23 cellular contexts compared by ENCODE assay signal in genomic region chr4:81221303-81222081, GRCh38. TPM values are rescaled to one million over a fixed set of nuclear protein-coding genes. Genes with fewer than 3 reads are reported as not detected.
DNase-seq lines count a peak whose midpoint lies in the region; ATAC-seq, FAIRE-seq and TF ChIP-seq lines count a peak whose summit lies in the region.
"Had no signal": no experiment of that assay in that cellular context is flagged by ENCODE, and none has a peak within 500 bp of the region (broad histone marks: within the 10 kb centered on the region; RNA-seq: fewer than 3 reads in every experiment).

No MANE protein-coding gene starts in this region.

- POLR2A ChIA-PET in K562 (lab: Yijun Ruan, JAX) = no interaction called here

- no peak for TF ChIP-seq RAD21 in K562 (CRISPR knock-in tag; conservative IDR thresholded peaks at IDR 0.05 in 1 of 2, IDR thresholded peaks at IDR 0.05 in 1 of 2)

- H3K4me1 Mint-ChIP-seq in GM23338 = peaks cover 4% of the 10 kb centered on the region; the same call in 2 of the 3 replicates

- H3K9ac ChIP-seq in K562 (ENCODE audit: insufficient read depth in 1 of 2, low read depth in 2 of 2, low read length in 2 of 2) = no peak overlapping the region
- H3K9ac ChIP-seq: BLaER1 treated with 17β-estradiol and CSF1 and Interleukin-3, amounts not matched to agents 10 nM and 100 nM had no signal

- H3K79me2 ChIP-seq in GM23338 (replicated peaks; ENCODE audit: insufficient read depth) (no peaks in the 10 kb centered on the region), K562 (ENCODE audit: control insufficient read depth, insufficient read depth, low read length) (no peaks in the 10 kb centered on the region)

- intact Hi-C loops in K562 (cut with micrococcal nuclease) (no loop called here), uterus (cut with DNase I; ENCODE audit: low total_unique reads) (no loop called here)

- H3K27me3 ChIP-seq in GM23338 (ENCODE audit: insufficient read depth) (peaks cover 12% of the 10 kb centered on the region), K562 (ENCODE audit: control insufficient read depth in 2 of 2, insufficient read depth in 2 of 2, low read length in 2 of 2) (no peaks in the 10 kb centered on the region; a peak in 1 of 5 replicates), uterus (no peaks in the 10 kb centered on the region)
- H3K27me3 ChIP-seq: BLaER1 treated with 17β-estradiol and CSF1 and Interleukin-3, amounts not matched to agents 10 nM and 100 nM had no signal

- no TSS peak for BruUV-seq in K562 (replicated peaks; lab: Mats Ljungman, UMichigan)

- H3K9me2 ChIP-seq in GM23338 (ENCODE audit: insufficient read depth) = peaks cover 22% of the 10 kb centered on the region

- TF ChIP-seq CTCF in GM23338 (conservative IDR thresholded peaks at IDR 0.05; ENCODE audit: low read depth in 2 of 2) (no peak), K562 (IDR thresholded peaks at IDR 0.05 in 2 of 3, conservative IDR thresholded peaks at IDR 0.05 in 1 of 3; ENCODE audit: insufficient read depth in 2 of 3, low read depth in 1 of 3, low read length in 3 of 3) (no peak), fibroblast of pulmonary artery (IDR thresholded peaks at IDR 0.05; ENCODE audit: low read length, missing control alignments) (no peak), uterus (IDR thresholded peaks at IDR 0.05) (no peak)

- no peaks in the 10 kb centered on the region for H3K36me3 ChIP-seq in GM23338 (ENCODE audit: insufficient read depth)
- H3K36me3 ChIP-seq in K562 (ENCODE audit: control insufficient read depth, insufficient read depth, low read length) = no peaks in the 10 kb centered on the region
- H3K36me3 ChIP-seq in uterus = no peaks in the 10 kb centered on the region
- H3K36me3 ChIP-seq: BLaER1 treated with 17β-estradiol and CSF1 and Interleukin-3, amounts not matched to agents 10 nM and 100 nM had no signal

- H4K20me1 ChIP-seq in GM23338 (replicated peaks; ENCODE audit: insufficient read depth) (no peaks in the 10 kb centered on the region), K562 (replicated peaks; ENCODE audit: control insufficient read depth, insufficient read depth, low read length) (no peaks in the 10 kb centered on the region)
- H4K20me1 ChIP-seq: BLaER1 treated with 17β-estradiol and CSF1 and Interleukin-3, amounts not matched to agents 10 nM and 100 nM had no signal

- no peak overlapping the region for H3K4me2 ChIP-seq in GM23338
- H3K4me2 ChIP-seq in K562 (ENCODE audit: insufficient read depth, low read length) = no peak overlapping the region
- H3K4me2 ChIP-seq: BLaER1 treated with 17β-estradiol and CSF1 and Interleukin-3, amounts not matched to agents 10 nM and 100 nM had no signal

- H3F3A ChIP-seq in GM23338 (replicated peaks; ENCODE audit: low read depth) = no peaks in the 10 kb centered on the region

- no peak overlapping the region for H3K27ac Mint-ChIP-seq in GM23338
- H3K27ac Mint-ChIP-seq: CD8-positive, alpha-beta T cell had no signal

- 3% methylated on average over 3 of the region's 3 CpGs for WGBS in K562 (ENCODE audit: insufficient coverage, low coverage, missing lambda C conversion rate)

- H3K4me3 ChIP-seq in GM23338 = no peak overlapping the region
- no peak overlapping the region for H3K4me3 ChIP-seq in K562
- H3K4me3 ChIP-seq in fibroblast of pulmonary artery (replicated peaks; ENCODE audit: low read depth, low read length) = no peak overlapping the region
- no peak overlapping the region for H3K4me3 ChIP-seq in uterus
- H3K4me3 ChIP-seq: BLaER1 treated with 17β-estradiol and CSF1 and Interleukin-3, amounts not matched to agents 10 nM and 100 nM had no signal

- DNase-seq in GM23338 (ENCODE audit: low spot score) (peak; percentile 6), K562 (ENCODE audit: extremely low read depth in 1 of 4, low spot score in 3 of 4) (no peak), fibroblast of pulmonary artery (ENCODE audit: low read depth) (peak; percentile 45), uterus (no peak)
- DNase-seq in activated CD4-positive, alpha-beta T cell treated with anti-CD3 and anti-CD28 coated beads, Interleukin-2, amount 50 U/mL, for 48 hours = no peak
- DNase-seq: Calu3; CD8-positive, alpha-beta T cell; DMS153; H7; KG1; NCI-H1092 treated with DMSO at 0.1 percent for 48 hours; NCI-H1436 treated with DMSO at 0.1 percent for 48 hours; NCI-H1930; NCI-H226; NCI-H524 treated with DMSO at 0.1 percent for 48 hours; NCI-H82 had no signal

- peaks cover 7% of the 10 kb centered on the region for H3K27me3 Mint-ChIP-seq in GM23338 (ENCODE audit: insufficient read depth, low read depth, poor library complexity)

- H3K9me3 ChIP-seq in K562 (replicated peaks; ENCODE audit: control insufficient read depth, insufficient read depth, low read depth, low read length) (no peaks in the 10 kb centered on the region), uterus (no peaks in the 10 kb centered on the region)

- H3K4me1 ChIP-seq in GM23338 (ENCODE audit: insufficient read depth) (peaks cover 14% of the 10 kb centered on the region), K562 (replicated peaks in 1 of 2; ENCODE audit: control insufficient read depth in 2 of 2, insufficient read depth in 2 of 2, low read length in 2 of 2) (no peaks in the 10 kb centered on the region), uterus (no peaks in the 10 kb centered on the region)
- H3K4me1 ChIP-seq: BLaER1 treated with 17β-estradiol and CSF1 and Interleukin-3, amounts not matched to agents 10 nM and 100 nM had no signal

- TF ChIP-seq EP300 in K562 (IDR thresholded peaks at IDR 0.05; ENCODE audit: low read length) = no peak

- no peak overlapping the region for H3K4me3 Mint-ChIP-seq in GM23338
- H3K4me3 Mint-ChIP-seq: CD8-positive, alpha-beta T cell had no signal

- TF ChIP-seq POLR2A in K562 (conservative IDR thresholded peaks at IDR 0.05) = no peak
- TF ChIP-seq POLR2A in uterus (IDR thresholded peaks at IDR 0.05) = no peak

- H3K27ac ChIP-seq in GM23338 (ENCODE audit: low read depth) (no peak overlapping the region), K562 (ENCODE audit: extremely low read depth, low read depth, low read length) (no peak overlapping the region), uterus (no peak overlapping the region)
- H3K27ac ChIP-seq: BLaER1 treated with 17β-estradiol and CSF1 and Interleukin-3, amounts not matched to agents 10 nM and 100 nM had no signal

- ATAC-seq in GM23338 = no peak
- no peak for ATAC-seq in K562
- no peak for ATAC-seq in HG02970 (IDR thresholded peaks at IDR 0.05; ENCODE audit: low FRiP score, unreplicated experiment)
- ATAC-seq in GM18907 (IDR thresholded peaks at IDR 0.05; ENCODE audit: unreplicated experiment) = no peak
- ATAC-seq: CD8-positive, alpha-beta T cell; Right ventricle myocardium inferior had no signal

- H2AFZ ChIP-seq in GM23338 (0 out of 2 replicates have a peak overlapping the region, but pooled peaks have one; percentile 63), K562 (ENCODE audit: low read depth, low read length) (no peak overlapping the region)

- no peaks in the 10 kb centered on the region for H3K36me3 Mint-ChIP-seq in GM23338 (ENCODE audit: low read depth)
- H3K36me3 Mint-ChIP-seq: CD8-positive, alpha-beta T cell had no signal

- H3K9me1 ChIP-seq in K562 (ENCODE audit: control insufficient read depth, insufficient read depth, low read length) = no peaks in the 10 kb centered on the region

- FAIRE-seq in K562 (lab: Jason Lieb, UNC) = no peak

- peaks cover 5% of the 10 kb centered on the region; the same call in 1 of the 3 replicates for H3K9me3 Mint-ChIP-seq in GM23338
- H3K9me3 Mint-ChIP-seq: CD8-positive, alpha-beta T cell had no signal

- in situ Hi-C loops in K562 (cut with MboI) = no loop called here

- CTCF ChIA-PET in K562 (lab: Yijun Ruan, JAX; ENCODE audit: low intra/inter-chr PET ratio) = no interaction called here

TF ChIP-seq in GM23338, 12 proteins besides CTCF, POLR2A, EP300 and RAD21 (continues in another document):
- no peak for TF ChIP-seq ETS1 (IDR thresholded peaks at IDR 0.05)

TF ChIP-seq in K562, 482 proteins besides CTCF, POLR2A, EP300 and RAD21 (continues in another document):
- TF ChIP-seq ZFPM2 (CRISPR knock-in tag; IDR thresholded peaks at IDR 0.05) (no peak), E2F6 (IDR thresholded peaks at IDR 0.05; ENCODE audit: borderline replicate concordance in 1 of 2, extremely low read depth in 1 of 2, insufficient read depth in 1 of 2, insufficient read length in 1 of 2, low read depth in 1 of 2, low read length in 1 of 2, poor library complexity in 1 of 2, severe bottlenecking in 1 of 2) (no peak), NFE2 (IDR thresholded peaks at IDR 0.05; ENCODE audit: low read depth) (0 out of 2 replicates have a peak, but pooled peaks have one; percentile 14), ZBTB1 (CRISPR knock-in tag; IDR thresholded peaks at IDR 0.05; ENCODE audit: borderline replicate concordance, low read depth) (no peak)

RNA-seq across cellular contexts. Expression of gene PRKG2, which starts 6.5 kb away (rescaled TPM):
- total RNA-seq in GM23338 (2014; rRNA removed; shearing (Covaris generic)) = 3.0 and 3.6 TPM in 2 replicates
- polyA plus RNA-seq in GM23338 (2016; fragmentation: Nextera tagmentation; extraction: Ambion mirVana) = 0.92 and 1.9 TPM in 2 replicates
- total RNA-seq in K562 (2011; cell fraction: chromatin; rRNA removed; ENCODE audit: low replicate concordance) = 0.44 and 0.74 TPM in 2 replicates
- total RNA-seq in K562 (2011; cell fraction: nucleolus; rRNA removed) = 0.17 and 0.26 TPM in 2 replicates
- 0.22 and 0.23 TPM in 2 replicates for total RNA-seq in K562 (2011; cell fraction: nucleoplasm; rRNA removed)
- 0.16 and 0.68 TPM in 2 replicates for total RNA-seq in K562 (2014; rRNA removed)
- 0.40 and 0.51 TPM in 2 replicates for total RNA-seq in K562 (2014; rRNA removed; fragmentation: Illumina TruSeq; extraction: Trizol)
- 0.36 and 0.57 TPM in 2 replicates for total RNA-seq in K562 (2015; rRNA removed; fragmentation: Illumina TruSeq; extraction: Trizol)
- 0.16 and 0.27 TPM in 2 replicates for total RNA-seq in K562 (2021)
- 0.19 and 0.45 TPM in 2 replicates for polyA plus RNA-seq in K562 (2011; rRNA removed)
- 0.07 TPM in 1 of 2 replicates, not detected in the other for polyA plus RNA-seq in K562 (2011; cell fraction: cytosol; rRNA removed)
- polyA plus RNA-seq in K562 (2011; cell fraction: nucleus; rRNA removed) = 0.15 and 0.27 TPM in 2 replicates
- 0.36 and 0.72 TPM in 2 replicates for polyA plus RNA-seq in K562 (2012)
- 0.18 and 0.22 TPM in 2 replicates for polyA plus RNA-seq in K562 (2014; fragmentation: Illumina TruSeq; extraction: Trizol)
- polyA plus RNA-seq in K562 (2014; fragmentation: Nextera tagmentation; extraction: Ambion mirVana) = under 1 TPM; 0.01 to 0.34 TPM
- polyA plus RNA-seq in K562 (2014; rRNA removed) = 0.13 and 0.15 TPM in 2 replicates
- 0.66 and 0.88 TPM in 2 replicates for polyA minus RNA-seq in K562 (2011; rRNA and poly(A)+ RNA removed)
- 0.55 TPM in 1 of 2 replicates, not detected in the other for polyA minus RNA-seq in K562 (2011; cell fraction: cytosol; rRNA and poly(A)+ RNA removed)
- polyA minus RNA-seq in K562 (2011; cell fraction: nucleus; rRNA and poly(A)+ RNA removed) = 0.40 and 0.89 TPM in 2 replicates
- total RNA-seq in uterus = 1 to 10 TPM in 1 of 4 donors, under 1 TPM in 1, not detected in 2; 0.18 to 4.4 TPM
- total RNA-seq: A673, G401, SK-MEL-5 had no signal

Comparison
In these comparisons a context has a peak if more than half of its experiments do, and no peak if none do; other contexts are left out.
1. DNase-seq: peak in GM23338 (single experiment) and fibroblast of pulmonary artery (single experiment); none in K562 (0 of 4), activated CD4-positive, alpha-beta T cell treated with anti-CD3 and anti-CD28 coated beads, Interleukin-2, amount 50 U/mL, for 48 hours (0 of 2) and uterus (0 of 2).